ENCODE assay signal across 8 cellular contexts in the genomic region with DNA sequence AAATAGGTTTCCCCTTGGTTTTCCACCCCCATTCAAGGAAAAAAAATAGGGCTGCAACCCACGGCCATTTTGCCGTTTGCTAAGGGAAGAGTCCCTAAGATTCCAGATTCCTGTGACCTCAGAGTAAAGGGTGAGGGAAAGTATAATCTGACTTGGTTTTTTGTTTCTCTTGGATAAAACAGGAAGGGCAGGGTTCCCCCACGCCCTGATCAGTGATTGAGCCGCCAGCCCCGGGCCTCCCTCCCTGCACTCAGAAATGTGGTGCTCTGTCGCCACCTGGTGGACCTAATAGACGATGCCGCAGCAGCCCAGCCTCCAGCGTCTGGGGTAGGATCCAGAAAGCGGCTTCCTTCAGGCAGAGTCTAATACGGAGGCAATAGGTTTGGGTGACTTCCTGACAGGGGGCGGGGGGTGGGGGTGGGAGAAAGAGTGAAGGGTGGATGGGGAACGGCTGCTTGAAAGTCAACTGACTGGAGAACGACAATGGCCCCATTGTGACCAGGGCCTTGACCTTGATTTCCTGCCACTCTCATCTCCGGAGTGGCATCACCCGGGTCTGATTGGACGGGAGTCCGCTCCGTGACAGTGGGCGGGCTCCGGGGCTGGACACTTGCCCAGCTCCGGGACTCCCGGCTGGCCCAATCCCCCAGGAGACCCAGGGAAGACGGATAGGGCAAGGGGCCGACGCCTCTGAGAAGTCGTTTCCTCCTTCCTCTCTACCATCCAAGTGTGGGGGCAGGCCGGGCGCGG. TPM values are rescaled to one million over a fixed set of nuclear protein-coding genes. Genes with fewer than 3 reads are reported as not detected.
DNase-seq lines count a peak whose midpoint lies in the region; ATAC-seq and TF ChIP-seq lines count a peak whose summit lies in the region.

No MANE protein-coding gene starts in this region.

- intact Hi-C loops in left lung (cut with DNase I): loop anchor here in 1 of 2 donors (5.0 kb wide), 1 partner anchor 85 kb away; no protein-coding TSS in a partner anchor

- H3K4me3 ChIP-seq in AG09309 (ENCODE audit: control insufficient read depth, low read depth, low read length) (peak overlapping the region; percentile 49), left lung (peak overlapping the region; percentile 17 to 27)

- DNase-seq in AG09309 (ENCODE audit: low read depth) (no peak), NCI-H510A (lab: John Stamatoyannopoulos, UW) (peak; percentile 21), left lung (peak; percentile 89 to 95)
- peak; percentile 83 to 88 for DNase-seq in activated CD4-positive, alpha-beta T cell treated with anti-CD3 and anti-CD28 coated beads for 4 hours
- peak; percentile 88 to 91 for DNase-seq in stimulated activated CD4-positive, alpha-beta T cell treated with anti-CD3 and anti-CD28 coated beads, Interleukin-2, amount 100 ng/mL, for 48 hours

- ATAC-seq in GM19023 (IDR thresholded peaks at IDR 0.05; ENCODE audit: unreplicated experiment) (peak; percentile 95), HG03280 (IDR thresholded peaks at IDR 0.05; ENCODE audit: unreplicated experiment) (peak; percentile 97), left lung (peak; percentile 97)

- peaks cover 0 to 49% of the 10 kb centered on the region in 2 donors for H3K4me1 ChIP-seq in left lung

- TF ChIP-seq CTCF in AG09309 (IDR thresholded peaks at IDR 0.05; ENCODE audit: control insufficient read depth, insufficient read depth, low read depth, low read length, missing control alignments) (peak; percentile 88), left lung (IDR thresholded peaks at IDR 0.05) (peak; percentile 79 to 92)

- no peaks in the 10 kb centered on the region for H3K36me3 ChIP-seq in left lung

- peak overlapping the region; percentile 66 for H3K27ac ChIP-seq in cingulate gyrus (ENCODE audit: low read depth, low read length)
- H3K27ac ChIP-seq in left lung: peak overlapping the region; percentile 39 to 60

- no peaks in the 10 kb centered on the region for H3K9me3 ChIP-seq in left lung

- no peaks in the 10 kb centered on the region for H3K27me3 ChIP-seq in left lung

RNA-seq across cellular contexts. Expression of a gene that starts 17.8 kb away (rescaled TPM):
- 10 to 100 TPM; 85.2 to 90.4 TPM for total RNA-seq in left lung

RNA-seq across cellular contexts. Expression of a gene that starts 31.5 kb away (rescaled TPM):
- total RNA-seq in left lung: 10 to 100 TPM; 11.6 to 13.7 TPM

RNA-seq across cellular contexts. Expression of a gene that starts 43.3 kb away (rescaled TPM):
- 10 to 100 TPM; 25.0 TPM for total RNA-seq in left lung
